Comparison of ENCODE assay signal across 8 cellular contexts in genomic region chr7:23334482-23335056, GRCh38. TPM values are rescaled to one million over a fixed set of nuclear protein-coding genes. Genes with fewer than 3 reads are reported as not detected.
A peak's percentile ranks its signal among the peaks of the same experiment; 100 is the strongest.
DNase-seq lines count a peak whose midpoint lies in the region; ATAC-seq and TF ChIP-seq lines count a peak whose summit lies in the region.

No MANE protein-coding gene starts in this region.

- peaks cover 14% of the 10 kb centered on the region for H4K20me1 ChIP-seq in PC-9 (ENCODE audit: insufficient read depth)

- no TSS peak for BruUV-seq in PC-9 (replicated peaks; lab: Mats Ljungman, UMichigan)

- H3K36me3 ChIP-seq in PC-9 (ENCODE audit: low read depth) (peaks cover 73% of the 10 kb centered on the region), WERI-Rb-1 (peaks cover 56% of the 10 kb centered on the region)

- peaks cover 47% of the 10 kb centered on the region for H3K79me2 ChIP-seq in PC-9 (ENCODE audit: low read depth)

- no peaks in the 10 kb centered on the region for H3K9me2 ChIP-seq in PC-9 (ENCODE audit: insufficient read depth)

- CTCF ChIA-PET in PC-9 (lab: Charles Lee): interaction anchor here (0.6 kb wide), 1 partner anchor 578 kb away, joined by 5 read pairs; no protein-coding TSS in a partner anchor

- H3K27ac ChIP-seq in PC-9 (peak overlapping the region; percentile 60), WERI-Rb-1 (no peak overlapping the region)

- H3K27me3 ChIP-seq in PC-9 (ENCODE audit: insufficient read depth, low read depth) (no peaks in the 10 kb centered on the region), WERI-Rb-1 (ENCODE audit: insufficient read depth, low read depth, severe bottlenecking) (no peaks in the 10 kb centered on the region)

- H2AFZ ChIP-seq in PC-9: no peak overlapping the region

- intact Hi-C loops in PC-9 (cut with micrococcal nuclease; ENCODE audit: unreplicated experiment): loop anchor here (1.0 to 2.0 kb wide), 4 partner anchors 13 to 61 kb away; partner anchors contain the start of gene MALSU1

- H3K4me3 ChIP-seq in PC-9 (no peak overlapping the region), fibroblast of mammary gland (ENCODE audit: control insufficient read depth, low read depth, low read length) (no peak overlapping the region), retinal pigment epithelial cell (ENCODE audit: low read length) (no peak overlapping the region), WERI-Rb-1 (ENCODE audit: low read depth, low read length) (no peak overlapping the region)

- POLR2A ChIA-PET in PC-9 (lab: Charles Lee; ENCODE audit: unreplicated experiment): interaction anchor here (1.1 kb wide), 1 partner anchor 36 kb away, joined by 6 read pairs; the partner anchor contains the start of gene MALSU1

- ATAC-seq in HG02852 (IDR thresholded peaks at IDR 0.05; ENCODE audit: unreplicated experiment): no peak
- no peak for ATAC-seq in HG03139 (IDR thresholded peaks at IDR 0.05; ENCODE audit: unreplicated experiment)

- no peak for TF ChIP-seq CTCF in PC-9 (conservative IDR thresholded peaks at IDR 0.05)
- no peak for TF ChIP-seq CTCF in fibroblast of mammary gland (conservative IDR thresholded peaks at IDR 0.05; ENCODE audit: control insufficient read depth, insufficient read depth, low read depth, low read length)
- no peak for TF ChIP-seq CTCF in retinal pigment epithelial cell (conservative IDR thresholded peaks at IDR 0.05; ENCODE audit: low read depth, low read length)
- TF ChIP-seq CTCF in WERI-Rb-1 (IDR thresholded peaks at IDR 0.05; ENCODE audit: low read depth, low read length): no peak

- DNase-seq in GM04503 (ENCODE audit: low read depth) (peak; percentile 93), PC-9 (peak; percentile 80 to 100), fibroblast of mammary gland (ENCODE audit: low read depth) (peak; percentile 99), retinal pigment epithelial cell (ENCODE audit: low read depth) (peak; percentile 72), WERI-Rb-1 (no peak), cortex of kidney (lab: John Stamatoyannopoulos, UW) (no peak)

- H3F3A ChIP-seq in PC-9 (ENCODE audit: insufficient read depth, low read depth): peaks cover 70% of the 10 kb centered on the region

- peaks cover 52% of the 10 kb centered on the region for H3K4me1 ChIP-seq in PC-9 (replicated peaks; ENCODE audit: insufficient read depth)

- peaks cover 12% of the 10 kb centered on the region for H3K9me3 ChIP-seq in PC-9 (ENCODE audit: insufficient read depth, low read depth)
- no peaks in the 10 kb centered on the region for H3K9me3 ChIP-seq in WERI-Rb-1 (ENCODE audit: severe bottlenecking)

- H3K4me2 ChIP-seq in PC-9: peak overlapping the region; percentile 48

RNA-seq across cellular contexts. Expression of gene MALSU1, which starts 35.4 kb away (rescaled TPM):
- 105 and 133 TPM in 2 replicates for total RNA-seq in PC-9 (2021)

Comparison
In these comparisons a context has a peak if more than half of its experiments do, and no peak if none do; other contexts are left out.
1. DNase-seq: peak in GM04503 (single experiment), PC-9 (2 of 2), fibroblast of mammary gland (single experiment) and retinal pigment epithelial cell (single experiment); none in WERI-Rb-1 (single experiment) and cortex of kidney (single experiment).